Comparison of ENCODE assay signal across 10 cellular contexts in the genomic region with DNA sequence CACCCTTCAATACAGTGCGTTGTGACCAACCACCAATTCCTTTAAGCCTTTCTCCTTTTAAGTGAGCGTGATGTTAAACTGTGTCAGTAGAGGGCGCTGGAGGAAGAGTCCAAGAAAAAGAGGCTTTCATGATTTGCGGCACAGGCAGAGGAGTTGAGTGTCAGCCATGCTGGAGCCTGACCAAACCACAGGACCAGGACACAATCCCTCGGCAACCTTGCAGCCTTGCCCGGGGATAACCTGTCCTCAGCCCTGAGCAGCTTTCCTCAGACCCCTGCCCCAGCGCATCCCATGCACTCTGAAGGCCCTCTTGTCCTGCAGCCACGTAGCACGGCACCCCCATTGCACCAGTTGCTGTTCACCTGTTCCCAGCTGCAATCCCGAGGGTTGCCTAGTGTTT. TPM values are rescaled to one million over a fixed set of nuclear protein-coding genes. Genes with fewer than 3 reads are reported as not detected.
A peak's percentile ranks its signal among the peaks of the same experiment; 100 is the strongest.
DNase-seq lines count a peak whose midpoint lies in the region; ATAC-seq and TF ChIP-seq lines count a peak whose summit lies in the region.
"Had no signal": no experiment of that assay in that cellular context is flagged by ENCODE, and none has a peak within 500 bp of the region (broad histone marks: within the 10 kb centered on the region; RNA-seq: fewer than 3 reads in every experiment).

No MANE protein-coding gene starts in this region.

- H3K36me3 ChIP-seq in BE2C = no peaks in the 10 kb centered on the region

- TF ChIP-seq CTCF in BE2C (IDR thresholded peaks at IDR 0.05; ENCODE audit: low read depth, low read length) (peak; percentile 51), GM13976 (IDR thresholded peaks at IDR 0.05; ENCODE audit: borderline replicate concordance, control extremely low read depth, extremely low read depth, insufficient read depth, missing control alignments) (peak; percentile 18), omental fat pad (IDR thresholded peaks at IDR 0.05) (no peak)

- in situ Hi-C loops in GM13976 (cut with MboI; ENCODE audit: low sequenced_read_pairs, unreplicated experiment) = no loop called here

- no peaks in the 10 kb centered on the region for H3K4me1 ChIP-seq in BE2C

- DNase-seq in BE2C = peak; percentile 31
- no peak for DNase-seq in GM13976 (ENCODE audit: low spot score)
- DNase-seq in NCI-H748 (lab: John Stamatoyannopoulos, UW; ENCODE audit: unreplicated experiment) = peak; percentile 77
- peak; percentile 65 for DNase-seq in globus pallidus (ENCODE audit: low spot score)
- no peak for DNase-seq in CD1c-positive myeloid dendritic cell (ENCODE audit: extremely low spot score)
- no peak for DNase-seq in 8988T
- DNase-seq in DMS153 treated with DMSO at 0.1 percent for 48 hours (lab: John Stamatoyannopoulos, UW; ENCODE audit: unreplicated experiment) = no peak
- no peak for DNase-seq in omental fat pad (ENCODE audit: low spot score)
- DNase-seq: activated CD8-positive, alpha-beta memory T cell treated with anti-CD3 and anti-CD28 coated beads, Interleukin-2, amount 10 ng/mL, durations not matched to agents 7 days and 5 days had no signal

- H3K4me3 ChIP-seq in BE2C (ENCODE audit: low read depth, low read length) = no peak overlapping the region

- ATAC-seq in omental fat pad (ENCODE audit: low FRiP score) = no peak
- ATAC-seq: activated CD8-positive, alpha-beta memory T cell treated with anti-CD3 and anti-CD28 coated beads, Interleukin-2, amount 10 ng/mL, durations not matched to agents 7 days and 5 days had no signal

- no peaks in the 10 kb centered on the region for H3K9me3 ChIP-seq in BE2C

- no peaks in the 10 kb centered on the region for H3K27me3 ChIP-seq in BE2C

RNA-seq across cellular contexts. Expression of a gene that starts 53.5 kb away (rescaled TPM):
- polyA plus RNA-seq in BE2C (2012; ENCODE audit: insufficient read depth, insufficient read length, low read depth) = not detected
- total RNA-seq in omental fat pad = not detected
- total RNA-seq: activated CD8-positive, alpha-beta memory T cell treated with anti-CD3 and anti-CD28 coated beads, Interleukin-2, amount 10 ng/mL, durations not matched to agents 7 days and 5 days had no signal
- polyA plus RNA-seq: IgD-negative memory B cell had no signal

Comparison
In these comparisons a context has a peak if more than half of its experiments do, and no peak if none do; other contexts are left out.
1. DNase-seq: peak in BE2C (single experiment), NCI-H748 (single experiment) and globus pallidus (single experiment); none in GM13976 (single experiment), CD1c-positive myeloid dendritic cell (single experiment), 8988T (single experiment), DMS153 treated with DMSO at 0.1 percent for 48 hours (single experiment) and omental fat pad (single experiment).
2. CTCF ChIP-seq: peak in BE2C (single experiment) and GM13976 (single experiment); none in omental fat pad (0 of 3).